Comparison of ENCODE assay signal across 1 cellular context in genomic region chr11:46238967-46239800, GRCh38.
A peak's percentile ranks its signal among the peaks of the same experiment; 100 is the strongest.
TF ChIP-seq lines count a peak whose summit lies in the region.

No MANE protein-coding gene starts in this region.

TF ChIP-seq in K562, 482 proteins besides CTCF, POLR2A, EP300 and RAD21 (continued from another document and continues in another):
- TF ChIP-seq JUND (IDR thresholded peaks at IDR 0.05; ENCODE audit: borderline replicate concordance, low read depth, low read length), result peak; percentile 62; the same call in 1 of the 2 replicates
- TF ChIP-seq JUND (tag; IDR thresholded peaks at IDR 0.05; ENCODE audit: borderline replicate concordance, low read depth, low read length), result peak; percentile 63; the same call in 1 of the 3 replicates
- TF ChIP-seq THAP7 (CRISPR knock-in tag; IDR thresholded peaks at IDR 0.05), result no peak
- TF ChIP-seq ZNF354B (CRISPR knock-in tag; IDR thresholded peaks at IDR 0.05), result no peak
- TF ChIP-seq FOXA3 (CRISPR knock-in tag; conservative IDR thresholded peaks at IDR 0.05 in 1 of 2, IDR thresholded peaks at IDR 0.05 in 1 of 2), result no peak; a peak in 1 of 4 replicates
- no peak for TF ChIP-seq RBM39 (optimal IDR thresholded peaks at IDR 0.05; ENCODE audit: low read depth, low read length)
- peak; percentile 71; the same call in 1 of the 2 replicates for TF ChIP-seq REST (CRISPR knock-in tag; IDR thresholded peaks at IDR 0.05; ENCODE audit: low read depth)
- TF ChIP-seq TAF7 (tag; IDR thresholded peaks at IDR 0.05), result no peak
- 0 out of 2 replicates have a peak, but pooled peaks have one; percentile 48 for TF ChIP-seq SMAD3 (CRISPR knock-in tag; conservative IDR thresholded peaks at IDR 0.05)
- TF ChIP-seq ZNF583 (CRISPR knock-in tag; IDR thresholded peaks at IDR 0.05), result 0 out of 2 replicates have a peak, but pooled peaks have one; percentile 7
- no peak for TF ChIP-seq CREBBP (IDR thresholded peaks at IDR 0.05; ENCODE audit: low read depth, low read length)
- 0 out of 2 replicates have a peak, but pooled peaks have one; percentile 26 for TF ChIP-seq ZBTB12 (CRISPR knock-in tag; IDR thresholded peaks at IDR 0.05)
- no peak for TF ChIP-seq KLF10 (CRISPR knock-in tag; IDR thresholded peaks at IDR 0.05)
- TF ChIP-seq BRD9 (IDR thresholded peaks at IDR 0.05; ENCODE audit: low read depth, partially characterized antibody), result peak; percentile 37
- no peak for TF ChIP-seq CSDE1 (IDR thresholded peaks at IDR 0.05)
- TF ChIP-seq RFX1 (IDR thresholded peaks at IDR 0.05), result no peak
- no peak for TF ChIP-seq TEAD2 (tag; IDR thresholded peaks at IDR 0.05)
- no peak for TF ChIP-seq ZC3H8 (IDR thresholded peaks at IDR 0.05)
- TF ChIP-seq E2F5 (CRISPR knock-in tag; IDR thresholded peaks at IDR 0.05), result no peak
- peak; percentile 71; the same call in 1 of the 2 replicates for TF ChIP-seq SMAD4 (CRISPR knock-in tag; conservative IDR thresholded peaks at IDR 0.05)
- peak; percentile 50; the same call in 1 of the 2 replicates for TF ChIP-seq CREB1 (IDR thresholded peaks at IDR 0.05)
- peak; percentile 72 for TF ChIP-seq CREB1 (CRISPR knock-in tag; IDR thresholded peaks at IDR 0.05)
- peak; percentile 77 for TF ChIP-seq ZNF511 (CRISPR knock-in tag; IDR thresholded peaks at IDR 0.05)
- peak; percentile 25 for TF ChIP-seq TBP (optimal IDR thresholded peaks at IDR 0.05; ENCODE audit: low read depth, low read length)
- TF ChIP-seq KAT7 (CRISPR knock-in tag; IDR thresholded peaks at IDR 0.05; ENCODE audit: borderline replicate concordance), result peak; percentile 71; the same call in 1 of the 2 replicates
- no peak for TF ChIP-seq ZNF282 (CRISPR knock-in tag; IDR thresholded peaks at IDR 0.05)
- TF ChIP-seq STAG1 (CRISPR knock-in tag; IDR thresholded peaks at IDR 0.05; ENCODE audit: borderline replicate concordance), result peak; percentile 87
- TF ChIP-seq XRCC5 (IDR thresholded peaks at IDR 0.05; ENCODE audit: low read depth, low read length), result peak; percentile 36; the same call in 1 of the 2 replicates
- TF ChIP-seq ATF6 (CRISPR knock-in tag; IDR thresholded peaks at IDR 0.05), result 0 out of 2 replicates have a peak, but pooled peaks have one; percentile 87
- TF ChIP-seq MYC (IDR thresholded peaks at IDR 0.05; ENCODE audit: low read depth, low read length), result peak; percentile 64; the same call in 1 of the 2 replicates
- TF ChIP-seq MYC (CRISPR knock-in tag; IDR thresholded peaks at IDR 0.05; ENCODE audit: borderline replicate concordance, low read depth), result no peak
- no peak for TF ChIP-seq CHAMP1 (IDR thresholded peaks at IDR 0.05)
- TF ChIP-seq BCOR (IDR thresholded peaks at IDR 0.05), result no peak
- TF ChIP-seq SNAPC5 (CRISPR knock-in tag; IDR thresholded peaks at IDR 0.05), result no peak
- peak; percentile 46 for TF ChIP-seq WHSC1 (IDR thresholded peaks at IDR 0.05; ENCODE audit: low read length)
- no peak for TF ChIP-seq HDAC2 (IDR thresholded peaks at IDR 0.05)
- no peak for TF ChIP-seq PCBP2 (IDR thresholded peaks at IDR 0.05; ENCODE audit: low read depth, low read length, poor library complexity, severe bottlenecking)
- TF ChIP-seq SIN3A (IDR thresholded peaks at IDR 0.05; ENCODE audit: borderline replicate concordance in 2 of 2, control insufficient read depth in 1 of 2, low read depth in 2 of 2, low read length in 2 of 2), result 0 out of 4 replicates have a peak, but pooled peaks have one; percentile 27 to 63
- TF ChIP-seq RBM17 (IDR thresholded peaks at IDR 0.05; ENCODE audit: borderline replicate concordance, low read depth, low read length), result no peak
- TF ChIP-seq CBX5 (IDR thresholded peaks at IDR 0.05; ENCODE audit: borderline replicate concordance, low read depth), result no peak
- peak; percentile 72 for TF ChIP-seq ZBTB43 (CRISPR knock-in tag; IDR thresholded peaks at IDR 0.05)
- no peak for TF ChIP-seq NR2C1 (IDR thresholded peaks at IDR 0.05)
- no peak for TF ChIP-seq NR2C1 (tag; IDR thresholded peaks at IDR 0.05)
- no peak for TF ChIP-seq E2F1 (CRISPR knock-in tag; IDR thresholded peaks at IDR 0.05)
- no peak for TF ChIP-seq ZBTB49 (CRISPR knock-in tag; IDR thresholded peaks at IDR 0.05; ENCODE audit: borderline replicate concordance)
- TF ChIP-seq PKNOX1 (IDR thresholded peaks at IDR 0.05), result peak; percentile 34; the same call in 1 of the 2 replicates
